3 cellular contexts compared by ENCODE assay signal in genomic region chr10:10359263-10359662, GRCh38.
"Had no signal": no experiment of that assay in that cellular context is flagged by ENCODE, and none has a peak within 500 bp of the region (broad histone marks: within the 10 kb centered on the region; RNA-seq: fewer than 3 reads in every experiment).

No MANE protein-coding gene starts in this region.

- DNase-seq: GDM1, GF-D8 had no signal

- ATAC-seq: GM12878 had no signal

- H3K4me3 ChIP-seq: GM12878 had no signal
